In the genomic region with DNA sequence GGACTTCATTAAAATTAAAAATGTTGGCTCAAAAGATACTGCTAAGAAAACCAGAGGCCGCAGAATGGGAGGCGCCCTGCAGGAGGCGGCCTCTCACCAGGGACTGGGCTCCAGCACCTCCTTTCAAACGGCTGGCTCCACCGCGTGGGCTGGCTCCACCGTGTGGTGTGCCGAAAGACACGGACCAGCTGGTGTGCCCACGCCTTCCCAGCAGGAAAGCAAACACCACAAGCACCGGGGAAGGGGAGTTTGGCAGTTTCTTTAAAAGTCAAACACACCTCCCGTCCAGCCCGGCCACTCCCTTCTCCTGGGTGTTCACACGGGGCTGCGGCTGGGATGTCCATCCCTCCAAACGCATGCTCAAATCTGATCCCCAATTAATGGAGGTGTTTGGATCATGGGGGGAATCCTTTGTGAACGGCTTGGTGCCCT, we compare ENCODE assay signal across 8 cellular contexts. TPM values are rescaled to one million over a fixed set of nuclear protein-coding genes. Genes with fewer than 3 reads are reported as not detected.
DNase-seq lines count a peak whose midpoint lies in the region; ATAC-seq and TF ChIP-seq lines count a peak whose summit lies in the region.

No MANE protein-coding gene starts in this region.

- H3K27me3 ChIP-seq in Panc1 (ENCODE audit: control insufficient read depth, insufficient read depth, low read length) (no peaks in the 10 kb centered on the region), heart right ventricle (no peaks in the 10 kb centered on the region)

- H3K9me3 ChIP-seq in HEK293 (ENCODE audit: control insufficient read depth, insufficient read depth, low read depth, low read length) (no peaks in the 10 kb centered on the region), Panc1 (ENCODE audit: control insufficient read depth, insufficient read depth, low read depth, low read length) (no peaks in the 10 kb centered on the region), heart right ventricle (no peaks in the 10 kb centered on the region)

- POLR2A ChIA-PET in HEK293 (lab: Yijun Ruan, JAX), result no interaction called here
- POLR2A ChIA-PET in Panc1 (lab: Charles Lee), result no interaction called here

- no peak overlapping the region for H3K4me3 ChIP-seq in AG09309 (ENCODE audit: control insufficient read depth, low read depth, low read length)
- H3K4me3 ChIP-seq in HEK293 (ENCODE audit: low read depth, low read length), result no peak overlapping the region
- no peak overlapping the region for H3K4me3 ChIP-seq in Panc1 (ENCODE audit: low read depth in 2 of 2, low read length in 2 of 2)
- no peak overlapping the region for H3K4me3 ChIP-seq in heart right ventricle
- H3K4me3 ChIP-seq in skeletal muscle cell (ENCODE audit: low read depth, low read length), result no peak overlapping the region

- TF ChIP-seq CTCF in AG09309 (IDR thresholded peaks at IDR 0.05; ENCODE audit: control insufficient read depth, insufficient read depth, low read depth, low read length, missing control alignments) (peak; percentile 58), HEK293 (tag by site-specific recombination; IDR thresholded peaks at IDR 0.05) (peak; percentile 85), Panc1 (IDR thresholded peaks at IDR 0.05) (peak; percentile 87), heart right ventricle (IDR thresholded peaks at IDR 0.05) (peak in 7 of 9 donors; percentile 19 to 59 (median 47))

- peak; percentile 14 for DNase-seq in AG09309 (ENCODE audit: low read depth)
- DNase-seq in Panc1 (ENCODE audit: low read depth, low spot score), result no peak
- DNase-seq in heart right ventricle, result peak; percentile 62 to 72
- DNase-seq in skeletal muscle cell (ENCODE audit: low read depth), result peak; percentile 30

- CTCF ChIA-PET in HEK293 (lab: Yijun Ruan, JAX) (interaction anchor here (0.7 to 1.0 kb wide), 3 partner anchors 11 to 115 kb away, joined by 3 to 4 read pairs (median 3); no protein-coding TSS in a partner anchor), Panc1 (lab: Charles Lee) (no interaction called here)

- in situ Hi-C loops in Panc1 (cut with HindIII; ENCODE audit: low pct_unique_long_range_greater_than_20kb, low sequenced_read_pairs), result no loop called here

- no TSS peak for BruUV-seq in Panc1 (replicated peaks; lab: Mats Ljungman, UMichigan)

- H3K9me3 Mint-ChIP-seq in activated naive CD8-positive, alpha-beta T cell (ENCODE audit: low read depth), result no peaks in the 10 kb centered on the region

- intact Hi-C loops in Panc1 (cut with micrococcal nuclease; ENCODE audit: unreplicated experiment), result no loop called here
- intact Hi-C loops in heart right ventricle (cut with DNase I), result no loop called here

- peak overlapping the region; percentile 82 for H3K27ac Mint-ChIP-seq in activated naive CD8-positive, alpha-beta T cell

- no peak overlapping the region for H3K4me3 Mint-ChIP-seq in activated naive CD8-positive, alpha-beta T cell

- H3K27ac ChIP-seq in HEK293 (ENCODE audit: extremely low read depth, low read depth, low read length) (no peak overlapping the region), Panc1 (ENCODE audit: low read length) (no peak overlapping the region), heart right ventricle (no peak overlapping the region)

- H3K36me3 ChIP-seq in HEK293 (ENCODE audit: control insufficient read depth in 2 of 2, insufficient read depth in 1 of 2, low read length in 2 of 2) (peaks cover 3 to 60% of the 10 kb centered on the region in 2 experiments; a peak in 2 of 3 replicates), Panc1 (ENCODE audit: control insufficient read depth, insufficient read depth, low read length) (no peaks in the 10 kb centered on the region), heart right ventricle (peaks cover 0 to 78% (median 20%) of the 10 kb centered on the region in 9 donors)

- ATAC-seq in Panc1 (peak; percentile 89), heart right ventricle (peak; percentile 46 to 90 (median 86)), HG02852 (IDR thresholded peaks at IDR 0.05; ENCODE audit: unreplicated experiment) (no peak), HG02973 (IDR thresholded peaks at IDR 0.05; ENCODE audit: unreplicated experiment) (no peak)

- no peaks in the 10 kb centered on the region for H3K4me1 ChIP-seq in HEK293 (ENCODE audit: control insufficient read depth, insufficient read depth, low read length)
- peaks cover 5% of the 10 kb centered on the region; the same call in 1 of the 2 replicates for H3K4me1 ChIP-seq in Panc1 (ENCODE audit: control insufficient read depth, insufficient read depth, low read length)
- H3K4me1 ChIP-seq in heart right ventricle, result no peaks in the 10 kb centered on the region

- peaks cover 10% of the 10 kb centered on the region for H3K4me1 Mint-ChIP-seq in activated naive CD8-positive, alpha-beta T cell (ENCODE audit: low read depth)

- 32 to 34% methylated on average over 17 of the region's 17 CpGs for WGBS in heart right ventricle, 2 donors

- no peaks in the 10 kb centered on the region for H3K27me3 Mint-ChIP-seq in activated naive CD8-positive, alpha-beta T cell

- no peaks in the 10 kb centered on the region for H3K36me3 Mint-ChIP-seq in activated naive CD8-positive, alpha-beta T cell

TF ChIP-seq in HEK293, 187 proteins besides CTCF, POLR2A, EP300 and RAD21 (continues in another document):
- TF ChIP-seq SP3 (tag by site-specific recombination; IDR thresholded peaks at IDR 0.05) (peak; percentile 48; the same call in 1 of the 2 replicates), GLIS2 (tag by site-specific recombination; IDR thresholded peaks at IDR 0.05) (peak; percentile 56; the same call in 1 of the 2 replicates), WT1 (tag by site-specific recombination; IDR thresholded peaks at IDR 0.05) (peak; percentile 89), SP2 (tag by site-specific recombination; IDR thresholded peaks at IDR 0.05) (peak; percentile 38; the same call in 1 of the 2 replicates), ZNF302 (tag by site-specific recombination; IDR thresholded peaks at IDR 0.05; ENCODE audit: low read depth) (no peak), HOXA7 (CRISPR knock-in tag; IDR thresholded peaks at IDR 0.05; ENCODE audit: borderline replicate concordance) (no peak), ZNF155 (tag by site-specific recombination; IDR thresholded peaks at IDR 0.05) (no peak), ZBTB44 (tag by site-specific recombination; IDR thresholded peaks at IDR 0.05) (0 out of 2 replicates have a peak, but pooled peaks have one; percentile 0), ZNF138 (tag by site-specific recombination; IDR thresholded peaks at IDR 0.05; ENCODE audit: borderline replicate concordance) (no peak), ZNF514 (tag by site-specific recombination; IDR thresholded peaks at IDR 0.05) (no peak), ZNF785 (tag by site-specific recombination; IDR thresholded peaks at IDR 0.05) (no peak), ZNF157 (tag by site-specific recombination; IDR thresholded peaks at IDR 0.05) (no peak), ZFP37 (tag by site-specific recombination; IDR thresholded peaks at IDR 0.05) (no peak), ZNF292 (tag by site-specific recombination; IDR thresholded peaks at IDR 0.05; ENCODE audit: borderline replicate concordance, low read depth) (no peak), TCF7L2 (IDR thresholded peaks at IDR 0.05; ENCODE audit: borderline replicate concordance, low read depth, low read length) (no peak), ZNF48 (tag by site-specific recombination; IDR thresholded peaks at IDR 0.05) (no peak)

RNA-seq across cellular contexts. Expression of gene HAGH, which starts 13.9 kb away (rescaled TPM):
- total RNA-seq in Panc1 (2021; ENCODE audit: unreplicated experiment) (58.9 TPM), heart right ventricle (100 to 1,000 TPM; 115 to 179 (median 161) TPM)
- polyA plus RNA-seq in Panc1 (2012; ENCODE audit: insufficient read length), result 121 TPM
- polyA plus RNA-seq in heart right ventricle, result 100 to 1,000 TPM; 146 to 172 TPM

RNA-seq across cellular contexts. Expression of gene FAHD1, which starts 14.3 kb away (rescaled TPM):
- total RNA-seq in Panc1 (2021; ENCODE audit: unreplicated experiment), result 34.6 TPM
- 57.0 TPM for polyA plus RNA-seq in Panc1 (2012; ENCODE audit: insufficient read length)
- 10 to 100 TPM; 16.2 to 47.6 (median 28.6) TPM for total RNA-seq in heart right ventricle
- 10 to 100 TPM; 31.8 to 32.3 TPM for polyA plus RNA-seq in heart right ventricle

RNA-seq across cellular contexts. Expression of gene IGFALS, which starts 19.2 kb away (rescaled TPM):
- total RNA-seq in Panc1 (2021; ENCODE audit: unreplicated experiment), result 0.10 TPM
- 0.25 TPM for polyA plus RNA-seq in Panc1 (2012; ENCODE audit: insufficient read length)
- total RNA-seq in heart right ventricle, result under 1 TPM in 4 of 10 donors, not detected in 6; 0.11 to 0.37 (median 0.13) TPM
- under 1 TPM; 0.04 to 0.59 TPM for polyA plus RNA-seq in heart right ventricle

RNA-seq across cellular contexts. Expression of gene NUBP2, which starts 30.0 kb away (rescaled TPM):
- total RNA-seq in Panc1 (2021; ENCODE audit: unreplicated experiment), result 85.8 TPM
- polyA plus RNA-seq in Panc1 (2012; ENCODE audit: insufficient read length), result 114 TPM
- 10 to 100 TPM; 24.1 to 35.3 (median 28.7) TPM for total RNA-seq in heart right ventricle
- polyA plus RNA-seq in heart right ventricle, result 10 to 100 TPM; 40.5 to 74.1 TPM

RNA-seq across cellular contexts. Expression of gene SPSB3, which starts 30.4 kb away (rescaled TPM):
- total RNA-seq in Panc1 (2021; ENCODE audit: unreplicated experiment) (23.0 TPM), heart right ventricle (10 to 100 TPM; 25.1 to 52.4 (median 27.1) TPM)
- 40.3 TPM for polyA plus RNA-seq in Panc1 (2012; ENCODE audit: insufficient read length)
- polyA plus RNA-seq in heart right ventricle, result 10 to 100 TPM; 52.0 to 97.7 TPM

Comparison
In these comparisons a context has a peak if more than half of its experiments do, and no peak if none do; other contexts are left out.
1. ATAC-seq: peak in Panc1 (single experiment) and heart right ventricle (8 of 8); none in HG02852 (single experiment) and HG02973 (single experiment).
2. Peak in every context shown above with its lines, with median percentiles within 50 percentile points of each other: CTCF ChIP-seq.